8 cellular contexts compared by ENCODE assay signal in the genomic region with DNA sequence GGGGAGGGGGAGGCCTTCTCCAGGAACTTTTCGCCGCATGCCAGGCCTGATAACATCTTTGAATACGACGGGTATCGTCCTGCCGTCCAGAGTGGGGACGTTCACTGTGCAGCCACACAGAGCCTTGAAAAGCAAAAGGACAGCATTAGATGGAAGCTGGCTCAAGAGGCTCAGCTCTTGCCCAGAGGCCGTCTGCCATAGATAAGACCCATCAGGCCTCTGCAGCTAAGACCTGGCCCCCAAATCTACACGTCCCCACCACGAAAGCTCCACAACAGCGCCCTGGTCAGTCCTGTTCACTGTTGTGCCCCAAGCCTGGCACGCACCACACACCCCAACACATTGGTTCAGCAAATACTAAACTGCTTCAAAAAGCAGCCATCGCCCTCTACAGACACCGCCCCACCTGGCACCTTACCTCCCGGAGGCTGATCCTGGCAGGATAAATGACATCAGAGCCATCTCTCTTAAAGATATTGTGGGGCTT. TPM values are rescaled to one million over a fixed set of nuclear protein-coding genes. Genes with fewer than 3 reads are reported as not detected.
DNase-seq lines count a peak whose midpoint lies in the region; ATAC-seq and TF ChIP-seq lines count a peak whose summit lies in the region.

No MANE protein-coding gene starts in this region.

- H3K36me3 ChIP-seq in adipocyte (ENCODE audit: control insufficient read depth, insufficient read depth, low read length, severe bottlenecking) = peaks cover 30% of the 10 kb centered on the region
- peaks cover 24% of the 10 kb centered on the region for H3K36me3 ChIP-seq in thoracic aorta
- peaks cover 17 to 23% of the 10 kb centered on the region in 2 donors for H3K36me3 ChIP-seq in thyroid gland

- no peak for DNase-seq in activated T-cell treated with anti-CD3 and anti-CD28 coated beads, Interleukin-2, amount 50 U/mL, for 24 hours
- DNase-seq in activated T-cell treated with anti-CD3 and anti-CD28 coated beads for 4 hours (no peak), adipocyte (ENCODE audit: low read depth) (no peak), left colon (peak; percentile 49 to 67), thoracic aorta (ENCODE audit: low spot score) (no peak), thyroid gland (no peak), iPS-NIHi7 (ENCODE audit: extremely low spot score) (no peak)

- ATAC-seq in left colon = peak; percentile 9
- no peak for ATAC-seq in thoracic aorta (ENCODE audit: insufficient number of reproducible peaks, low FRiP score, low read depth)
- no peak for ATAC-seq in GM21528 (IDR thresholded peaks at IDR 0.05; ENCODE audit: low FRiP score, unreplicated experiment)

- H3K4me3 Mint-ChIP-seq in activated T-cell treated with anti-CD3 and anti-CD28 coated beads, Interleukin-2, amount 50 U/mL, for 24 hours = peak overlapping the region; percentile 88

- peak overlapping the region; percentile 99 for H3K9ac ChIP-seq in adipocyte (ENCODE audit: low read length)

- peaks cover 53% of the 10 kb centered on the region for H3K4me1 Mint-ChIP-seq in activated T-cell treated with anti-CD3 and anti-CD28 coated beads, Interleukin-2, amount 50 U/mL, for 24 hours (ENCODE audit: low read depth)

- TF ChIP-seq POLR2A in thyroid gland (IDR thresholded peaks at IDR 0.05) = no peak

- H3K36me3 Mint-ChIP-seq in activated T-cell treated with anti-CD3 and anti-CD28 coated beads, Interleukin-2, amount 50 U/mL, for 24 hours (ENCODE audit: low read depth) = peaks cover 55% of the 10 kb centered on the region

- intact Hi-C loops in left colon (cut with DNase I, micrococcal nuclease) (no loop called here), thyroid gland (cut with DNase I) (no loop called here)

- TF ChIP-seq CTCF in thoracic aorta (IDR thresholded peaks at IDR 0.05) = no peak
- no peak for TF ChIP-seq CTCF in thyroid gland (IDR thresholded peaks at IDR 0.05)

- whole genome bisulfite sequencing in thyroid gland, 2 donors = 76 to 83% methylated on average over 14 to 15 of the region's 15 CpGs

- H3K9me3 ChIP-seq in adipocyte (ENCODE audit: control insufficient read depth, low read length) = no peaks in the 10 kb centered on the region
- H3K9me3 ChIP-seq in thoracic aorta = no peaks in the 10 kb centered on the region
- H3K9me3 ChIP-seq in thyroid gland = no peaks in the 10 kb centered on the region

- H3K27ac Mint-ChIP-seq in activated T-cell treated with anti-CD3 and anti-CD28 coated beads, Interleukin-2, amount 50 U/mL, for 24 hours = peak overlapping the region; percentile 90

- H3K27me3 Mint-ChIP-seq in activated T-cell treated with anti-CD3 and anti-CD28 coated beads, Interleukin-2, amount 50 U/mL, for 24 hours = no peaks in the 10 kb centered on the region

- H3K4me3 ChIP-seq in adipocyte (ENCODE audit: low read length) (peak overlapping the region; percentile 84), thoracic aorta (peak overlapping the region; percentile 82), thyroid gland (replicated peaks in 1 of 3) (peak overlapping the region in 1 of 3 donors; percentile 99)

- H3K4me1 ChIP-seq in adipocyte (ENCODE audit: control insufficient read depth, insufficient read depth, low read length) (peaks cover 39% of the 10 kb centered on the region), thoracic aorta (ENCODE audit: control insufficient read depth in 1 of 2, low read depth in 2 of 2) (peaks cover 30 to 31% of the 10 kb centered on the region in 2 donors), thyroid gland (peaks cover 19 to 34% of the 10 kb centered on the region in 2 donors)

- no peaks in the 10 kb centered on the region for H3K9me3 Mint-ChIP-seq in activated T-cell treated with anti-CD3 and anti-CD28 coated beads, Interleukin-2, amount 50 U/mL, for 24 hours

- H3K27me3 ChIP-seq in adipocyte (replicated peaks; ENCODE audit: control insufficient read depth, insufficient read depth, low read length) (no peaks in the 10 kb centered on the region), thoracic aorta (replicated peaks; ENCODE audit: insufficient read depth) (no peaks in the 10 kb centered on the region), thyroid gland (no peaks in the 10 kb centered on the region)

- H3K27ac ChIP-seq in thoracic aorta = no peak overlapping the region
- peak overlapping the region in 1 of 3 donors; percentile 100 for H3K27ac ChIP-seq in thyroid gland

RNA-seq across cellular contexts. Expression of gene DNAJB1, which starts 2.1 kb away (rescaled TPM):
- 100 to 1,000 TPM; 122 to 123 TPM for total RNA-seq in left colon
- 10 to 100 TPM; 50.1 to 50.6 TPM for total RNA-seq in thoracic aorta
- 10 to 100 TPM; 49.1 to 61.1 (median 55.3) TPM for total RNA-seq in thyroid gland

RNA-seq across cellular contexts. Expression of gene TECR, which starts 13.3 kb away (rescaled TPM):
- total RNA-seq in left colon (100 to 1,000 TPM; 119 to 161 TPM), thoracic aorta (10 to 100 TPM; 35.6 to 37.6 TPM), thyroid gland (100 to 1,000 TPM in 2 of 4 donors, 10 to 100 TPM in 2; 75.5 to 126 (median 99.0) TPM)

RNA-seq across cellular contexts. Expression of gene GIPC1, which starts 20.2 kb away (rescaled TPM):
- total RNA-seq in left colon (100 to 1,000 TPM; 310 to 395 TPM), thoracic aorta (10 to 100 TPM; 56.4 to 77.8 TPM), thyroid gland (10 to 100 TPM; 34.7 to 93.7 (median 55.4) TPM)

RNA-seq across cellular contexts. Expression of gene PTGER1, which starts 40.9 kb away (rescaled TPM):
- total RNA-seq in left colon = under 1 TPM; 0.52 to 0.84 TPM
- 1 to 10 TPM in 1 of 2 donors, not detected in 1; 2.8 TPM for total RNA-seq in thoracic aorta
- 1 to 10 TPM in 1 of 4 donors, not detected in 3; 1.5 TPM for total RNA-seq in thyroid gland

RNA-seq across cellular contexts. Expression of gene NDUFB7, which starts 55.8 kb away (rescaled TPM):
- total RNA-seq in left colon (100 to 1,000 TPM; 228 to 299 TPM), thoracic aorta (100 to 1,000 TPM; 179 to 251 TPM), thyroid gland (100 to 1,000 TPM; 208 to 584 (median 422) TPM)

Comparison
In these comparisons a context has a peak if more than half of its experiments do, and no peak if none do; other contexts are left out.
1. DNase-seq: peak in left colon (2 of 2); none in activated T-cell treated with anti-CD3 and anti-CD28 coated beads, Interleukin-2, amount 50 U/mL, for 24 hours (single experiment), activated T-cell treated with anti-CD3 and anti-CD28 coated beads for 4 hours (single experiment), adipocyte (single experiment), thoracic aorta (single experiment), thyroid gland (0 of 2) and iPS-NIHi7 (single experiment).